10 cellular contexts compared by ENCODE assay signal in genomic region chr7:3861941-3862340, GRCh38.
DNase-seq lines count a peak whose midpoint lies in the region; ATAC-seq and TF ChIP-seq lines count a peak whose summit lies in the region.
"Had no signal": no experiment of that assay in that cellular context is flagged by ENCODE, and none has a peak within 500 bp of the region (broad histone marks: within the 10 kb centered on the region; RNA-seq: fewer than 3 reads in every experiment).

No MANE protein-coding gene starts in this region.

- H3K27me3 ChIP-seq in hepatocyte (no peaks in the 10 kb centered on the region), smooth muscle cell (ENCODE audit: low read depth) (no peaks in the 10 kb centered on the region)
- H3K27me3 ChIP-seq: Peyer's patch had no signal

- peak overlapping the region; percentile 8 for H3K9ac ChIP-seq in smooth muscle cell (ENCODE audit: low read depth)

- H3F3A ChIP-seq in smooth muscle cell (ENCODE audit: low read depth): no peaks in the 10 kb centered on the region

- peak; percentile 67 for ATAC-seq in HG02623 (IDR thresholded peaks at IDR 0.05; ENCODE audit: unreplicated experiment)
- no peak for ATAC-seq in HG03521 (IDR thresholded peaks at IDR 0.05; ENCODE audit: unreplicated experiment)

- H3K27ac ChIP-seq in hepatocyte: peak overlapping the region; percentile 1
- H3K27ac ChIP-seq in smooth muscle cell (ENCODE audit: low read depth): peak overlapping the region; percentile 77
- H3K27ac ChIP-seq: HL-60 had no signal

- no peaks in the 10 kb centered on the region for H3K36me3 ChIP-seq in hepatocyte (replicated peaks; ENCODE audit: insufficient read depth, low read depth)
- H3K36me3 ChIP-seq in smooth muscle cell (ENCODE audit: low read depth): no peaks in the 10 kb centered on the region
- H3K36me3 ChIP-seq: Peyer's patch had no signal

- H4K20me1 ChIP-seq in hepatocyte (ENCODE audit: insufficient read depth, poor library complexity, severe bottlenecking) (no peaks in the 10 kb centered on the region), smooth muscle cell (ENCODE audit: low read depth) (no peaks in the 10 kb centered on the region)

- 43% methylated on average over 5 of the region's 5 CpGs for WGBS in hepatocyte (ENCODE audit: low lambda C conversion rate, missing lambda C conversion rate)
- 19% methylated on average over 5 of the region's 5 CpGs for WGBS in smooth muscle cell (ENCODE audit: low lambda C conversion rate)

- TF ChIP-seq CTCF in hepatocyte (IDR thresholded peaks at IDR 0.05; ENCODE audit: poor library complexity): no peak
- no peak for TF ChIP-seq CTCF in smooth muscle cell (IDR thresholded peaks at IDR 0.05; ENCODE audit: borderline replicate concordance, insufficient read depth, poor library complexity, severe bottlenecking)

- H3K9me3 ChIP-seq in hepatocyte (ENCODE audit: low read depth) (no peaks in the 10 kb centered on the region), smooth muscle cell (replicated peaks; ENCODE audit: low read depth) (no peaks in the 10 kb centered on the region)
- H3K9me3 ChIP-seq: Peyer's patch had no signal

- H2AFZ ChIP-seq in hepatocyte (no peak overlapping the region), smooth muscle cell (ENCODE audit: low read depth) (peak overlapping the region; percentile 61)

- H3K4me2 ChIP-seq in hepatocyte (no peak overlapping the region), smooth muscle cell (peak overlapping the region; percentile 70)

- peak; percentile 94 for DNase-seq in amniotic epithelial cell (ENCODE audit: low read depth)
- DNase-seq in hepatocyte (ENCODE audit: low spot score): peak; percentile 53
- DNase-seq in smooth muscle cell (lab: John Stamatoyannopoulos, UW; ENCODE audit: unreplicated experiment): no peak
- no peak for DNase-seq in stimulated activated CD4-positive, alpha-beta T cell treated with anti-CD3 and anti-CD28 coated beads, Interleukin-1b, Interleukin-23, amount 100 ng/mL, for 48 hours
- DNase-seq in HuH-7.5 (ENCODE audit: low spot score): no peak
- no peak for DNase-seq in GM03348 (ENCODE audit: low spot score)

- H3K4me1 ChIP-seq in hepatocyte (ENCODE audit: insufficient read depth) (no peaks in the 10 kb centered on the region), smooth muscle cell (ENCODE audit: low read depth) (peaks cover 14% of the 10 kb centered on the region)
- H3K4me1 ChIP-seq: Peyer's patch had no signal

- H3K4me3 ChIP-seq in hepatocyte (no peak overlapping the region), smooth muscle cell (no peak overlapping the region)
- H3K4me3 ChIP-seq: Peyer's patch had no signal

- H3K79me2 ChIP-seq in hepatocyte (no peaks in the 10 kb centered on the region), smooth muscle cell (ENCODE audit: low read depth) (no peaks in the 10 kb centered on the region)

- no peaks in the 10 kb centered on the region for H3K9me2 ChIP-seq in hepatocyte (replicated peaks; ENCODE audit: insufficient read depth)

Comparison
In these comparisons a context has a peak if more than half of its experiments do, and no peak if none do; other contexts are left out.
1. DNase-seq: peak in amniotic epithelial cell (single experiment) and hepatocyte (single experiment); none in smooth muscle cell (single experiment), stimulated activated CD4-positive, alpha-beta T cell treated with anti-CD3 and anti-CD28 coated beads, Interleukin-1b, Interleukin-23, amount 100 ng/mL, for 48 hours (single experiment), HuH-7.5 (single experiment) and GM03348 (single experiment).